In genomic region chr21:36955783-36956182, GRCh38 we compare ENCODE assay signal across 30 cellular contexts. TPM values are rescaled to one million over a fixed set of nuclear protein-coding genes. Genes with fewer than 3 reads are reported as not detected.
"Had no signal": no experiment of that assay in that cellular context is flagged by ENCODE, and none has a peak within 500 bp of the region (broad histone marks: within the 10 kb centered on the region; RNA-seq: fewer than 3 reads in every experiment).

No MANE protein-coding gene starts in this region.

- H3K36me3 ChIP-seq: colonic mucosa had no signal

- H3K9me3 Mint-ChIP-seq: dendritic cell treated with granulocyte-macrophage colony-stimulating factor and Interleukin-4, amounts not matched to agents 40 ng/mL and 50 ng/mL, for 4 days; effector memory CD8-positive, alpha-beta T cell; endodermal cell; immature natural killer cell; naive B cell; naive thymus-derived CD8-positive, alpha-beta T cell had no signal

- H3K27ac Mint-ChIP-seq: dendritic cell treated with granulocyte-macrophage colony-stimulating factor and Interleukin-4, amounts not matched to agents 40 ng/mL and 50 ng/mL, for 4 days; effector memory CD8-positive, alpha-beta T cell; endodermal cell; immature natural killer cell; naive B cell had no signal

- H3K4me1 Mint-ChIP-seq: immature natural killer cell had no signal

- H3K9me3 ChIP-seq: colonic mucosa, esophagus muscularis mucosa, gastroesophageal sphincter, heart left ventricle, left lung, lower lobe of right lung had no signal

- H3K4me1 ChIP-seq: colonic mucosa, esophagus muscularis mucosa, foreskin keratinocyte, gastroesophageal sphincter, heart left ventricle, left lung, lower lobe of right lung had no signal

- DNase-seq: colonic mucosa; cortex of kidney; effector CD8-positive, alpha-beta T cell; effector memory CD8-positive, alpha-beta T cell; endodermal cell; foreskin keratinocyte; heart left ventricle; hypothalamus; immature natural killer cell; islet precursor cell; kidney; kidney glomerular epithelial cell; left lung; left ventricle myocardium superior; lower lobe of right lung; mesenchymal stem cell; midbrain; naive B cell; naive thymus-derived CD8-positive, alpha-beta T cell had no signal

- H3K27me3 Mint-ChIP-seq: dendritic cell treated with granulocyte-macrophage colony-stimulating factor and Interleukin-4, amounts not matched to agents 40 ng/mL and 50 ng/mL, for 4 days; effector memory CD8-positive, alpha-beta T cell; naive B cell; naive thymus-derived CD8-positive, alpha-beta T cell had no signal

- H3K4me3 ChIP-seq: colonic mucosa, esophagus muscularis mucosa, gastroesophageal sphincter, heart left ventricle, hepatocyte, left lung, lower lobe of right lung had no signal

- ATAC-seq: effector memory CD8-positive, alpha-beta T cell; foreskin keratinocyte; gastroesophageal sphincter; heart left ventricle; left lung; left ventricle myocardium superior; lower lobe of right lung; naive thymus-derived CD8-positive, alpha-beta T cell had no signal

- H3K4me3 Mint-ChIP-seq: dendritic cell treated with granulocyte-macrophage colony-stimulating factor and Interleukin-4, amounts not matched to agents 40 ng/mL and 50 ng/mL, for 4 days; effector memory CD8-positive, alpha-beta T cell; endodermal cell; immature natural killer cell; naive B cell; naive thymus-derived CD8-positive, alpha-beta T cell had no signal

RNA-seq across cellular contexts. Expression of gene RIPPLY3, which starts 50.7 kb away (rescaled TPM):
- total RNA-seq: endothelial cell of umbilical vein; esophagus muscularis mucosa; fibroblast of lung; frontal cortex; gastroesophageal sphincter; heart left ventricle; left ventricle myocardium superior; lower leg skin; lung microvascular endothelial cell; mononuclear cell; myocyte; naive thymus-derived CD8-positive, alpha-beta T cell had no signal
